ENCODE assay signal across 11 cellular contexts in genomic region chr12:92898755-92899154, GRCh38. TPM values are rescaled to one million over a fixed set of nuclear protein-coding genes. Genes with fewer than 3 reads are reported as not detected.
DNase-seq lines count a peak whose midpoint lies in the region; ATAC-seq and TF ChIP-seq lines count a peak whose summit lies in the region.
"Had no signal": no experiment of that assay in that cellular context is flagged by ENCODE, and none has a peak within 500 bp of the region (broad histone marks: within the 10 kb centered on the region; RNA-seq: fewer than 3 reads in every experiment).

No MANE protein-coding gene starts in this region.

- no TSS peak for BruUV-seq in A673 (replicated peaks; lab: Mats Ljungman, UMichigan)

- no peak for TF ChIP-seq POLR2A in Peyer's patch (IDR thresholded peaks at IDR 0.05)

- H3K9me3 Mint-ChIP-seq in central memory CD8-positive, alpha-beta T cell: no peaks in the 10 kb centered on the region
- no peaks in the 10 kb centered on the region for H3K9me3 Mint-ChIP-seq in activated CD4-positive, alpha-beta T cell treated with anti-CD3 and anti-CD28 coated beads, Interleukin-2, amount 10 ng/mL, durations not matched to agents 24 days and 14 days
- H3K9me3 Mint-ChIP-seq: CD4-positive, CD25-positive, alpha-beta regulatory T cell had no signal

- no peaks in the 10 kb centered on the region for H3K27me3 Mint-ChIP-seq in central memory CD8-positive, alpha-beta T cell
- H3K27me3 Mint-ChIP-seq in activated CD4-positive, alpha-beta T cell treated with anti-CD3 and anti-CD28 coated beads, Interleukin-2, amount 10 ng/mL, durations not matched to agents 24 days and 14 days: no peaks in the 10 kb centered on the region
- H3K27me3 Mint-ChIP-seq: CD4-positive, CD25-positive, alpha-beta regulatory T cell; T-helper 17 cell had no signal

- H3K27ac Mint-ChIP-seq in central memory CD8-positive, alpha-beta T cell (ENCODE audit: low read depth): peak overlapping the region; percentile 7
- H3K27ac Mint-ChIP-seq in activated CD4-positive, alpha-beta T cell treated with anti-CD3 and anti-CD28 coated beads, Interleukin-2, amount 10 ng/mL, durations not matched to agents 24 days and 14 days: no peak overlapping the region
- H3K27ac Mint-ChIP-seq: activated T-cell treated with anti-CD3 and anti-CD28 coated beads, Interleukin-2, amount 50 U/mL, for 72 hours had no signal

- intact Hi-C loops in A673 (cut with micrococcal nuclease; ENCODE audit: unreplicated experiment): no loop called here
- intact Hi-C loops in activated CD4-positive, alpha-beta T cell treated with anti-CD3 and anti-CD28 coated beads, Interleukin-2, amount 10 ng/mL, durations not matched to agents 24 days and 14 days (cut with micrococcal nuclease): no loop called here

- peaks cover 26% of the 10 kb centered on the region for H3K4me1 Mint-ChIP-seq in central memory CD8-positive, alpha-beta T cell
- peaks cover 8% of the 10 kb centered on the region for H3K4me1 Mint-ChIP-seq in activated CD4-positive, alpha-beta T cell treated with anti-CD3 and anti-CD28 coated beads, Interleukin-2, amount 10 ng/mL, durations not matched to agents 24 days and 14 days

- no peaks in the 10 kb centered on the region for H3K27me3 ChIP-seq in A673 (replicated peaks; ENCODE audit: insufficient read depth, low read depth, low read length, poor library complexity)
- no peaks in the 10 kb centered on the region for H3K27me3 ChIP-seq in muscle layer of duodenum (ENCODE audit: low read depth, low read length)
- no peaks in the 10 kb centered on the region for H3K27me3 ChIP-seq in Peyer's patch

- peak; percentile 52 for ATAC-seq in HG02852 (IDR thresholded peaks at IDR 0.05; ENCODE audit: unreplicated experiment)
- no peak for ATAC-seq in central memory CD8-positive, alpha-beta T cell (replicated peaks; ENCODE audit: extremely low read depth, poor library complexity, severe bottlenecking)
- no peak for ATAC-seq in GM18909 (IDR thresholded peaks at IDR 0.05; ENCODE audit: poor library complexity, unreplicated experiment)
- ATAC-seq: T-helper 17 cell had no signal

- H3K27ac ChIP-seq in A673 (ENCODE audit: low read depth, low read length, poor library complexity, severe bottlenecking) (peak overlapping the region; percentile 59), muscle layer of duodenum (ENCODE audit: low read length) (peak overlapping the region; percentile 80), substantia nigra (ENCODE audit: low read depth, low read length, poor library complexity, severe bottlenecking) (no peak overlapping the region), Peyer's patch (peak overlapping the region in 1 of 4 donors; percentile 74)

- H3K4me1 ChIP-seq in A673 (ENCODE audit: insufficient read depth, low read length, poor library complexity, severe bottlenecking): peaks cover 8% of the 10 kb centered on the region
- peaks cover 0 to 9% of the 10 kb centered on the region in 2 donors for H3K4me1 ChIP-seq in muscle layer of duodenum (ENCODE audit: control insufficient read depth in 1 of 2, insufficient read depth in 2 of 2, low read length in 2 of 2)
- peaks cover 0 to 5% (median 0%) of the 10 kb centered on the region in 4 donors for H3K4me1 ChIP-seq in Peyer's patch

- H3K36me3 Mint-ChIP-seq in central memory CD8-positive, alpha-beta T cell (ENCODE audit: insufficient read depth): peaks cover 2% of the 10 kb centered on the region
- H3K36me3 Mint-ChIP-seq in activated CD4-positive, alpha-beta T cell treated with anti-CD3 and anti-CD28 coated beads, Interleukin-2, amount 10 ng/mL, durations not matched to agents 24 days and 14 days (ENCODE audit: low read depth): peaks cover 20% of the 10 kb centered on the region

- no peak overlapping the region for H3K4me3 ChIP-seq in A673 (ENCODE audit: low read depth, low read length, poor library complexity, severe bottlenecking)
- H3K4me3 ChIP-seq in muscle layer of duodenum (ENCODE audit: low read depth in 1 of 2, low read length in 2 of 2): no peak overlapping the region
- no peak overlapping the region for H3K4me3 ChIP-seq in Peyer's patch

- H3K9me3 ChIP-seq in A673 (ENCODE audit: low read depth, low read length, poor library complexity, severe bottlenecking): no peaks in the 10 kb centered on the region
- H3K9me3 ChIP-seq in muscle layer of duodenum (ENCODE audit: control insufficient read depth in 1 of 2, low read length in 2 of 2): no peaks in the 10 kb centered on the region
- no peaks in the 10 kb centered on the region for H3K9me3 ChIP-seq in Peyer's patch

- H3K4me3 Mint-ChIP-seq in central memory CD8-positive, alpha-beta T cell: no peak overlapping the region
- no peak overlapping the region for H3K4me3 Mint-ChIP-seq in activated CD4-positive, alpha-beta T cell treated with anti-CD3 and anti-CD28 coated beads, Interleukin-2, amount 10 ng/mL, durations not matched to agents 24 days and 14 days
- H3K4me3 Mint-ChIP-seq: activated T-cell treated with anti-CD3 and anti-CD28 coated beads, Interleukin-2, amount 50 U/mL, for 72 hours; CD4-positive, CD25-positive, alpha-beta regulatory T cell; T-helper 17 cell had no signal

- CTCF ChIA-PET in A673 (lab: Charles Lee): no interaction called here

- H3K36me3 ChIP-seq in A673 (ENCODE audit: insufficient read depth, low read length, poor library complexity, severe bottlenecking) (no peaks in the 10 kb centered on the region), muscle layer of duodenum (ENCODE audit: control insufficient read depth in 1 of 2, insufficient read depth in 2 of 2, low read length in 2 of 2) (no peaks in the 10 kb centered on the region), Peyer's patch (no peaks in the 10 kb centered on the region)

- no peak for DNase-seq in A673 (ENCODE audit: low spot score)
- no peak for DNase-seq in central memory CD8-positive, alpha-beta T cell (ENCODE audit: low spot score in 2 of 2)
- no peak for DNase-seq in substantia nigra (lab: John Stamatoyannopoulos, UW)
- no peak for DNase-seq in activated CD4-positive, alpha-beta T cell treated with anti-CD3 and anti-CD28 coated beads, Interleukin-2, amount 10 ng/mL, durations not matched to agents 24 days and 14 days
- no peak for DNase-seq in Peyer's patch
- DNase-seq: activated T-cell treated with anti-CD3 and anti-CD28 coated beads, Interleukin-2, amount 50 U/mL, for 72 hours; CD4-positive, CD25-positive, alpha-beta regulatory T cell; T-helper 17 cell had no signal

- no peak for TF ChIP-seq CTCF in A673 (conservative IDR thresholded peaks at IDR 0.05; ENCODE audit: low read depth, low read length)
- no peak for TF ChIP-seq CTCF in Peyer's patch (IDR thresholded peaks at IDR 0.05)

- POLR2A ChIA-PET in A673 (lab: Charles Lee; ENCODE audit: low non-redundant PET): no interaction called here

RNA-seq across cellular contexts. Expression of gene EEA1, which starts 30.3 kb away (rescaled TPM):
- total RNA-seq in A673 (2021) (33.2 and 35.7 TPM in 2 replicates), Peyer's patch (10 to 100 TPM; 13.2 to 78.4 (median 25.3) TPM)
- 22.2 and 23.4 TPM in 2 replicates for total RNA-seq in activated CD4-positive, alpha-beta T cell treated with anti-CD3 and anti-CD28 coated beads, Interleukin-2, amount 10 ng/mL, durations not matched to agents 24 days and 14 days
